20 cellular contexts compared by ENCODE assay signal in genomic region chr18:14914126-14914525, GRCh38.
DNase-seq lines count a peak whose midpoint lies in the region; ATAC-seq and TF ChIP-seq lines count a peak whose summit lies in the region.
"Had no signal": no experiment of that assay in that cellular context is flagged by ENCODE, and none has a peak within 500 bp of the region (broad histone marks: within the 10 kb centered on the region; RNA-seq: fewer than 3 reads in every experiment).

No MANE protein-coding gene starts in this region.

- TF ChIP-seq POLR2A in stomach (IDR thresholded peaks at IDR 0.05): no peak

- no peak for TF ChIP-seq EP300 in stomach (IDR thresholded peaks at IDR 0.05)

- DNase-seq in COLO829 (ENCODE audit: low spot score) (peak; percentile 80), M059J (ENCODE audit: low read depth) (peak; percentile 52), SW480 (ENCODE audit: low spot score) (peak; percentile 33), fibroblast of the aortic adventitia (ENCODE audit: low read depth) (peak; percentile 16), stomach (no peak), foreskin fibroblast (no peak)
- DNase-seq in central memory CD4-positive, alpha-beta T cell: no peak
- DNase-seq: BE2C; Caco-2; CD4-positive, CD25-positive, alpha-beta regulatory T cell; DMS79; NCI-H1105 treated with DMSO at 0.1 percent for 48 hours; NCI-H1694 treated with DMSO at 0.1 percent for 48 hours; NCI-H510A treated with DMSO at 0.1 percent for 48 hours; NCI-H774; OCI-M1; SJCRH30 had no signal

- intact Hi-C loops in stomach (cut with DNase I; ENCODE audit: low total_unique reads): no loop called here

- no peaks in the 10 kb centered on the region for H3K27me3 ChIP-seq in stomach
- H3K27me3 ChIP-seq: BE2C, SJCRH30 had no signal

- no peak overlapping the region for H3K27ac ChIP-seq in stomach
- H3K27ac ChIP-seq: SJCRH30 had no signal

- TF ChIP-seq CTCF in fibroblast of the aortic adventitia (IDR thresholded peaks at IDR 0.05; ENCODE audit: insufficient read depth, low read length) (no peak), stomach (IDR thresholded peaks at IDR 0.05) (no peak), foreskin fibroblast (IDR thresholded peaks at IDR 0.05; ENCODE audit: low read depth, low read length) (no peak)

- no peaks in the 10 kb centered on the region for H3K36me3 ChIP-seq in stomach
- H3K36me3 ChIP-seq: BE2C, HAP-1, SJCRH30 had no signal

- H3K4me3 ChIP-seq in fibroblast of the aortic adventitia (ENCODE audit: low read depth, low read length) (no peak overlapping the region), stomach (no peak overlapping the region), foreskin fibroblast (ENCODE audit: low read depth in 1 of 2, low read length in 2 of 2) (no peak overlapping the region)
- H3K4me3 ChIP-seq: HAP-1, K562, SJCRH30 had no signal

- no peaks in the 10 kb centered on the region for H3K9me3 ChIP-seq in stomach
- H3K9me3 ChIP-seq: BE2C, Caco-2, HAP-1, SJCRH30 had no signal

- H3K4me1 ChIP-seq in stomach: no peaks in the 10 kb centered on the region
- H3K4me1 ChIP-seq: BE2C, Caco-2, HAP-1, SJCRH30 had no signal

- no peak for ATAC-seq in GM21423 (IDR thresholded peaks at IDR 0.05; ENCODE audit: unreplicated experiment)
- ATAC-seq: K562 had no signal

Comparison
In these comparisons a context has a peak if more than half of its experiments do, and no peak if none do; other contexts are left out.
1. DNase-seq: peak in COLO829 (single experiment), M059J (single experiment), SW480 (single experiment) and fibroblast of the aortic adventitia (single experiment); none in stomach (single experiment), central memory CD4-positive, alpha-beta T cell (single experiment) and foreskin fibroblast (0 of 2).